Comparison of ENCODE assay signal across 8 cellular contexts in the genomic region with DNA sequence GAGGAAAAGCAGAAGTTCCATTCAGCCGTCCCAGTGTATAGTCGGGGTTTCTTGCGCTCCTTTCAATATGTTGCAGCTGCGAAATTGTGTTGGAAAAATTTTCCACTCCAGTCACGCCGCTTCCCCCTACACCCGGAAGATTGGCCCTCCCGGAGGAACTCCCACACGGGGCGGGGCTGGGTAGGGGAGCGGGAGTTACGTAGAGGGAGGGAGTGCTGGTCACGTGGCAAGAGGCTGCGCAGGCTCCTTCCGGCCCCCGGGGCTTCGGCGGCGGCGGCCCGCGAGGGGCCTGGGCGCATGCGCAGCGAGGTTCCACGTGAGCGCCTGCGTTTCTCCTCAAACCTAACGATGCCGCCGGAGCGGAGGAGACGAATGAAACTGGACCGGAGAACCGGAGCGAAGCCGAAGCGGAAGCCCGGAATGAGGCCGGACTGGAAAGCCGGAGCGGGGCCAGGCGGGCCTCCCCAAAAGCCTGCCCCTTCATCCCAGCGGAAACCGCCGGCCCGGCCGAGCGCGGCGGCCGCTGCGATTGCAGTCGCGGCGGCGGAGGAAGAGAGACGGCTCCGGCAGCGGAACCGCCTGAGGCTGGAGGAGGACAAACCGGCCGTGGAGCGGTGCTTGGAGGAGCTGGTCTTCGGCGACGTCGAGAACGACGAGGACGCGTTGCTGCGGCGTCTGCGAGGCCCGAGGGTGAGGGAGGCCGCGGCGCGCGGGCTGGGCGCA.
DNase-seq lines count a peak whose midpoint lies in the region; ATAC-seq lines count a peak whose summit lies in the region.

TSS of gene UTP18 (plus strand) at position 310 of the 723 bp plus-strand sequence. CDS start at position 349, 39 bp downstream.

- DNase-seq in AG20443 (ENCODE audit: low spot score) (peak; percentile 99), NCI-H446 (lab: John Stamatoyannopoulos, UW) (peak; percentile 96 to 97), islet precursor cell (peak; percentile 99)
- DNase-seq in activated CD4-positive, CD25-positive, alpha-beta regulatory T cell treated with anti-CD3 and anti-CD28 coated beads, Interleukin-2, amount 50 U/mL, for 16 hours (ENCODE audit: low read depth, low spot score): peak; percentile 90
- DNase-seq in central memory CD8-positive, alpha-beta T cell (ENCODE audit: low spot score in 2 of 2): peak; percentile 86 to 92
- peak; percentile 95 for DNase-seq in stimulated activated CD4-positive, alpha-beta T cell treated with anti-CD3 and anti-CD28 coated beads, Interleukin-12 subunit alpha, Interleukin-12 subunit beta, amount 100 ng/mL, for 4 hours

- peaks cover 21% of the 10 kb centered on the region for H3K36me3 Mint-ChIP-seq in central memory CD8-positive, alpha-beta T cell (ENCODE audit: insufficient read depth)

- peak within 1 kb of the TSS; percentile 90 for H3K4me3 Mint-ChIP-seq in central memory CD8-positive, alpha-beta T cell

- no peaks in the 10 kb centered on the region for H3K9me3 Mint-ChIP-seq in central memory CD8-positive, alpha-beta T cell

- peaks cover 62% of the 10 kb centered on the region for H3K4me1 Mint-ChIP-seq in central memory CD8-positive, alpha-beta T cell

- no peaks in the 10 kb centered on the region for H3K27me3 Mint-ChIP-seq in central memory CD8-positive, alpha-beta T cell

- ATAC-seq in GM19043 (IDR thresholded peaks at IDR 0.05; ENCODE audit: low read depth, unreplicated experiment): peak; percentile 62
- peak; percentile 76 for ATAC-seq in HG03354 (IDR thresholded peaks at IDR 0.05; ENCODE audit: poor library complexity, severe bottlenecking, unreplicated experiment)
- ATAC-seq in central memory CD8-positive, alpha-beta T cell (replicated peaks; ENCODE audit: extremely low read depth, poor library complexity, severe bottlenecking): peak; percentile 82

- peak within 1 kb of the TSS; percentile 88 for H3K27ac Mint-ChIP-seq in central memory CD8-positive, alpha-beta T cell (ENCODE audit: low read depth)

Comparison
In these comparisons a context has a peak if more than half of its experiments do, and no peak if none do; other contexts are left out.
1. Peak in every context shown above with its lines: DNase-seq and ATAC-seq.